13 cellular contexts compared by ENCODE assay signal in the genomic region with DNA sequence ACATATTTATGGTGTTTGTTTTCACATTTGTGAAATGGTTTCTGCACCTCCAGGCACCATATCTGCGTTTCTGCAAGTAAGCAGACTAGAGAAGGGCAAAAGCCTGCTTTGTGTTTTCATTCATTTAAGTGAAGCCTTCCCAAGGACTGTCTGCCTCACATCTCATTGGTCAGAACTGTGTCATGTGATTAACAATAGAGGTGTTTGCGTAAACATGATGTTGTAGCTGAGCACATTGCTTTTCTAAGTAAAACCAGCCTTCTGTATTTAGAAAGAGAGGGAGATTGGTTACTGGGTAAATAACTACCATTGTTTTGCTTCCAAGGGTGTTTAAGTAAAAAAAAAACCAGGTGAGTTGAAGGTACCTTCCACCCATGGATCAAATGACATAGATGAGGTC. TPM values are rescaled to one million over a fixed set of nuclear protein-coding genes. Genes with fewer than 3 reads are reported as not detected.
DNase-seq lines count a peak whose midpoint lies in the region; TF ChIP-seq lines count a peak whose summit lies in the region.
"Had no signal": no experiment of that assay in that cellular context is flagged by ENCODE, and none has a peak within 500 bp of the region (broad histone marks: within the 10 kb centered on the region; RNA-seq: fewer than 3 reads in every experiment).

No MANE protein-coding gene starts in this region.

- no peaks in the 10 kb centered on the region for H3K27me3 Mint-ChIP-seq in endodermal cell (ENCODE audit: insufficient read depth)
- H3K27me3 Mint-ChIP-seq: activated CD4-positive, alpha-beta T cell treated with anti-CD3 and anti-CD28 coated beads, Interleukin-2, amount 10 ng/mL, durations not matched to agents 24 days and 14 days had no signal

- no peak overlapping the region for H3K9ac ChIP-seq in endodermal cell (ENCODE audit: extremely low read depth, low read length, poor library complexity, severe bottlenecking)

- intact Hi-C loops in prostate gland (cut with DNase I): loop anchor here (5.0 kb wide), 1 partner anchor 98 kb away; no protein-coding TSS in a partner anchor
- intact Hi-C loops in lower leg skin (cut with DNase I; ENCODE audit: low total_unique reads): no loop called here

- no peaks in the 10 kb centered on the region for H3K9me3 Mint-ChIP-seq in endodermal cell
- H3K9me3 Mint-ChIP-seq: activated CD4-positive, alpha-beta T cell treated with anti-CD3 and anti-CD28 coated beads, Interleukin-2, amount 10 ng/mL, durations not matched to agents 24 days and 14 days had no signal

- peaks cover 11% of the 10 kb centered on the region for H3K36me3 Mint-ChIP-seq in endodermal cell (ENCODE audit: low read depth)

- peaks cover 5% of the 10 kb centered on the region for H3K9me3 ChIP-seq in endodermal cell (ENCODE audit: control insufficient read depth, low read length)
- H3K9me3 ChIP-seq in prostate gland: no peaks in the 10 kb centered on the region

- H3K4me3 ChIP-seq in endodermal cell (ENCODE audit: low read length) (no peak overlapping the region), prostate gland (no peak overlapping the region), lower leg skin (ENCODE audit: low read depth, poor library complexity, severe bottlenecking) (no peak overlapping the region)

- H3K36me3 ChIP-seq in endodermal cell (ENCODE audit: control insufficient read depth, insufficient read depth, low read length) (peaks cover 5% of the 10 kb centered on the region), prostate gland (no peaks in the 10 kb centered on the region)

- H3K4me1 ChIP-seq in endodermal cell (ENCODE audit: control insufficient read depth, insufficient read depth, low read length) (peaks cover 10% of the 10 kb centered on the region), prostate gland (replicated peaks) (peaks cover 5% of the 10 kb centered on the region)

- H3K4me3 Mint-ChIP-seq in endodermal cell: no peak overlapping the region

- WGBS in endodermal cell (ENCODE audit: insufficient coverage in 1 of 2, insufficient read length in 1 of 2), 2 experiments: 95 to 100% methylated on average over 1 to 2 of the region's 2 CpGs
- WGBS in prostate gland: 90% methylated on average over 2 of the region's 2 CpGs
- WGBS in lower leg skin, 2 donors: 91 to 94% methylated on average over 2 of the region's 2 CpGs

- H3K4me1 Mint-ChIP-seq in endodermal cell: peaks cover 45% of the 10 kb centered on the region

- no peaks in the 10 kb centered on the region for H3K27me3 ChIP-seq in endodermal cell (ENCODE audit: control insufficient read depth, insufficient read depth, low read length, poor library complexity, severe bottlenecking)
- H3K27me3 ChIP-seq in prostate gland (replicated peaks; ENCODE audit: insufficient read depth): no peaks in the 10 kb centered on the region

- H3K27ac ChIP-seq in endodermal cell (ENCODE audit: low read depth, low read length): no peak overlapping the region
- peak overlapping the region; percentile 40 to 53 for H3K27ac ChIP-seq in prostate gland

- peak overlapping the region; percentile 55 for H3K27ac Mint-ChIP-seq in endodermal cell

- TF ChIP-seq POLR2A in prostate gland (IDR thresholded peaks at IDR 0.05) (no peak), lower leg skin (IDR thresholded peaks at IDR 0.05) (no peak)

- peak in 2 of 3 experiments; percentile 25 to 63 for DNase-seq in NCI-H1417 (lab: John Stamatoyannopoulos, UW)
- DNase-seq in NCI-H1417 treated with DMSO at 0.1 percent for 48 hours (lab: John Stamatoyannopoulos, UW): no peak
- peak; percentile 83 for DNase-seq in NCI-H345 (lab: John Stamatoyannopoulos, UW)
- no peak for DNase-seq in endodermal cell
- no peak for DNase-seq in prostate gland (ENCODE audit: low spot score)
- no peak for DNase-seq in dedifferentiated amniotic fluid mesenchymal stem cell (ENCODE audit: extremely low spot score)
- DNase-seq in lower leg skin (ENCODE audit: low spot score in 2 of 2): no peak
- DNase-seq in SIG-M5 (lab: John Stamatoyannopoulos, UW): no peak
- DNase-seq: amniotic stem cell; effector CD4-positive, alpha-beta T cell; GOT3; KBM-7 had no signal

- no peak for TF ChIP-seq CTCF in endodermal cell (conservative IDR thresholded peaks at IDR 0.05)
- TF ChIP-seq CTCF in prostate gland (IDR thresholded peaks at IDR 0.05): no peak
- no peak for TF ChIP-seq CTCF in lower leg skin (IDR thresholded peaks at IDR 0.05)

RNA-seq across cellular contexts. Expression of gene SH3BGRL2, which starts 39.7 kb away (rescaled TPM):
- 10 to 100 TPM; 24.3 to 40.1 TPM for total RNA-seq in endodermal cell
- polyA plus RNA-seq in endodermal cell (2013, experiment 1 of 2): 15.8 TPM
- polyA plus RNA-seq in endodermal cell (2013, experiment 2 of 2): 15.9 TPM
- 10 to 100 TPM; 26.8 to 93.3 TPM for total RNA-seq in prostate gland
- 10 to 100 TPM; 18.2 to 65.4 (median 40.1) TPM for total RNA-seq in lower leg skin

Comparison
In these comparisons a context has a peak if more than half of its experiments do, and no peak if none do; other contexts are left out.
1. DNase-seq: peak in NCI-H1417 (2 of 3) and NCI-H345 (single experiment); none in NCI-H1417 treated with DMSO at 0.1 percent for 48 hours (single experiment), endodermal cell (single experiment), prostate gland (single experiment), dedifferentiated amniotic fluid mesenchymal stem cell (single experiment), lower leg skin (0 of 2) and SIG-M5 (single experiment).